Comparison of ENCODE assay signal across 19 cellular contexts in genomic region chr12:49349266-49349665, GRCh38. TPM values are rescaled to one million over a fixed set of nuclear protein-coding genes. Genes with fewer than 3 reads are reported as not detected.
"Had no signal": no experiment of that assay in that cellular context is flagged by ENCODE, and none has a peak within 500 bp of the region (broad histone marks: within the 10 kb centered on the region; RNA-seq: fewer than 3 reads in every experiment).

No MANE protein-coding gene starts in this region.

- DNase-seq: activated CD4-positive, alpha-beta T cell treated with anti-CD3 and anti-CD28 coated beads, Interleukin-2, amount 50 U/mL, for 4 hours; activated gamma-delta T cell treated with Interleukin-2 at 50 U/mL for 16 hours; activated T-cell treated with anti-CD3 and anti-CD28 coated beads for 4 hours; cerebellar nuclear complex; effector CD8-positive, alpha-beta T cell; esophagus squamous epithelium; left colon; ovary; spleen; stimulated activated naive CD4-positive, alpha-beta T cell treated with Interleukin-2 at 50 U/mL for 16 hours; substantia nigra; T-helper 2 cell; uterus had no signal

- H3K27ac ChIP-seq: esophagus squamous epithelium, ovary, spleen, tibial nerve, uterus, VCaP had no signal

- ATAC-seq: activated naive CD4-positive, alpha-beta T cell treated with anti-CD3 and anti-CD28 coated beads, Interleukin-2, amount 50 U/mL, for 72 hours; left colon had no signal

- H3K9me3 ChIP-seq: esophagus squamous epithelium, ovary, spleen, tibial nerve, uterus had no signal

- H3K4me3 ChIP-seq: esophagus squamous epithelium, lung, ovary, spleen, tibial nerve, uterus had no signal

- H3K36me3 ChIP-seq: esophagus squamous epithelium, ovary, spleen, tibial nerve, uterus had no signal

RNA-seq across cellular contexts. Expression of gene DNAJC22, which starts 2.6 kb away (rescaled TPM):
- total RNA-seq: tibial nerve had no signal

RNA-seq across cellular contexts. Expression of gene C1QL4, which starts 12.3 kb away (rescaled TPM):
- total RNA-seq: activated naive CD4-positive, alpha-beta T cell treated with anti-CD3 and anti-CD28 coated beads, Interleukin-2, amount 50 U/mL, for 72 hours; activated T-helper 1 cell treated with anti-CD3 and anti-CD28 coated beads, Interleukin-12 subunit alpha, Interleukin-12 subunit beta, Interleukin-2, Interleukin-4 antibody, amounts not matched to agents 30 ng/mL and 10 ng/mL and 1 ng/mL, durations not matched to agents 14 hours and 24 hours and 36 hours; bronchial epithelial cell; esophagus squamous epithelium; left colon; lung; ovary; spleen; tibial nerve had no signal
- polyA plus RNA-seq: ovary, spleen had no signal

RNA-seq across cellular contexts. Expression of gene PRPH, which starts 54.3 kb away (rescaled TPM):
- total RNA-seq: activated naive CD4-positive, alpha-beta T cell treated with anti-CD3 and anti-CD28 coated beads, Interleukin-2, amount 50 U/mL, for 72 hours; activated T-helper 1 cell treated with anti-CD3 and anti-CD28 coated beads, Interleukin-12 subunit alpha, Interleukin-12 subunit beta, Interleukin-2, Interleukin-4 antibody, amounts not matched to agents 30 ng/mL and 10 ng/mL and 1 ng/mL, durations not matched to agents 14 hours and 24 hours and 36 hours had no signal
